In genomic region chr3:151859125-151859741, GRCh38 we compare ENCODE assay signal across 21 cellular contexts. TPM values are rescaled to one million over a fixed set of nuclear protein-coding genes. Genes with fewer than 3 reads are reported as not detected.
DNase-seq lines count a peak whose midpoint lies in the region; ATAC-seq and TF ChIP-seq lines count a peak whose summit lies in the region.
"Had no signal": no experiment of that assay in that cellular context is flagged by ENCODE, and none has a peak within 500 bp of the region (broad histone marks: within the 10 kb centered on the region; RNA-seq: fewer than 3 reads in every experiment).

No MANE protein-coding gene starts in this region.

- peaks cover 24% of the 10 kb centered on the region for H3K4me1 Mint-ChIP-seq in progenitor cell of endocrine pancreas (ENCODE audit: low read depth)
- no peaks in the 10 kb centered on the region for H3K4me1 Mint-ChIP-seq in T-helper 2 cell treated with Interferon-gamma antibody and Interleukin-4, amounts not matched to agents 5 μg/mL and 100 μg/mL, for 36 hours (ENCODE audit: low read depth)

- H3K9me3 Mint-ChIP-seq in progenitor cell of endocrine pancreas (ENCODE audit: low read depth): no peaks in the 10 kb centered on the region
- no peaks in the 10 kb centered on the region for H3K9me3 Mint-ChIP-seq in T-helper 2 cell treated with Interferon-gamma antibody and Interleukin-4, amounts not matched to agents 5 μg/mL and 100 μg/mL, for 36 hours

- intact Hi-C loops in right lobe of liver (cut with DNase I): no loop called here

- H3K27ac ChIP-seq in right lobe of liver: peak overlapping the region; percentile 22 to 72 (median 48)
- H3K27ac ChIP-seq: C4-2B, HL-60, RWPE1 had no signal

- TF ChIP-seq CTCF in right lobe of liver (IDR thresholded peaks at IDR 0.05) (no peak), progenitor cell of endocrine pancreas (IDR thresholded peaks at IDR 0.05; ENCODE audit: unreplicated experiment) (no peak), foreskin fibroblast (IDR thresholded peaks at IDR 0.05; ENCODE audit: low read depth, low read length) (no peak)

- no peak overlapping the region for H3K4me3 Mint-ChIP-seq in progenitor cell of endocrine pancreas (ENCODE audit: low read depth)
- no peak overlapping the region for H3K4me3 Mint-ChIP-seq in T-helper 2 cell treated with Interferon-gamma antibody and Interleukin-4, amounts not matched to agents 5 μg/mL and 100 μg/mL, for 36 hours

- no peaks in the 10 kb centered on the region for H3K27me3 Mint-ChIP-seq in progenitor cell of endocrine pancreas
- H3K27me3 Mint-ChIP-seq in T-helper 2 cell treated with Interferon-gamma antibody and Interleukin-4, amounts not matched to agents 5 μg/mL and 100 μg/mL, for 36 hours (ENCODE audit: low read depth): peaks cover 28% of the 10 kb centered on the region

- no peaks in the 10 kb centered on the region for H3K36me3 ChIP-seq in right lobe of liver
- H3K36me3 ChIP-seq: MG63 had no signal

- H3K4me1 ChIP-seq in right lobe of liver: peaks cover 0 to 20% (median 0%) of the 10 kb centered on the region in 4 donors

- H3K36me3 Mint-ChIP-seq in progenitor cell of endocrine pancreas (ENCODE audit: insufficient read depth): no peaks in the 10 kb centered on the region
- no peaks in the 10 kb centered on the region for H3K36me3 Mint-ChIP-seq in T-helper 2 cell treated with Interferon-gamma antibody and Interleukin-4, amounts not matched to agents 5 μg/mL and 100 μg/mL, for 36 hours (ENCODE audit: low read depth)

- peak overlapping the region; percentile 76 for H3K27ac Mint-ChIP-seq in progenitor cell of endocrine pancreas
- H3K27ac Mint-ChIP-seq in T-helper 2 cell treated with Interferon-gamma antibody and Interleukin-4, amounts not matched to agents 5 μg/mL and 100 μg/mL, for 36 hours: no peak overlapping the region

- ATAC-seq in right lobe of liver: peak; percentile 71 to 78 (median 74)

- WGBS in right lobe of liver (ENCODE audit: insufficient coverage, low coverage, low lambda C conversion rate, missing lambda C conversion rate): 46% methylated on average over 2 of the region's 2 CpGs

- no peak overlapping the region for H3K4me3 ChIP-seq in right lobe of liver
- no peak overlapping the region for H3K4me3 ChIP-seq in foreskin fibroblast (ENCODE audit: low read depth in 1 of 2, low read length in 2 of 2)
- H3K4me3 ChIP-seq: MG63 had no signal

- H3K27me3 ChIP-seq in right lobe of liver: no peaks in the 10 kb centered on the region
- H3K27me3 ChIP-seq: MG63 had no signal

- H3K9me3 ChIP-seq in right lobe of liver: no peaks in the 10 kb centered on the region
- H3K9me3 ChIP-seq: MG63 had no signal

- no peak for TF ChIP-seq POLR2A in right lobe of liver (IDR thresholded peaks at IDR 0.05)

- DNase-seq in NCI-H526 treated with DMSO at 0.1 percent for 48 hours (lab: John Stamatoyannopoulos, UW): peak; percentile 37
- DNase-seq in amniotic epithelial cell (ENCODE audit: low read depth): peak; percentile 39
- DNase-seq in right lobe of liver: no peak
- no peak for DNase-seq in progenitor cell of endocrine pancreas (ENCODE audit: low spot score, unreplicated experiment)
- DNase-seq in NCI-H2171 (lab: John Stamatoyannopoulos, UW): no peak
- no peak for DNase-seq in foreskin fibroblast
- DNase-seq in T-helper 2 cell treated with Interferon-gamma antibody and Interleukin-4, amounts not matched to agents 5 μg/mL and 100 μg/mL, for 36 hours (ENCODE audit: low spot score): no peak
- DNase-seq in activated T-cell treated with anti-CD3 and anti-CD28 coated beads for 4 hours: no peak
- DNase-seq: AML-193, GDM1, H7, Kasumi-1, MG63, NCI-H1048, NCI-H1436 treated with DMSO at 0.1 percent for 48 hours, NCI-H2029 treated with DMSO at 0.1 percent for 48 hours, NCI-H510A treated with DMSO at 0.1 percent for 48 hours, SW 1271 had no signal

RNA-seq across cellular contexts. Expression of gene SUCNR1, which starts 14.2 kb away (rescaled TPM):
- total RNA-seq in right lobe of liver (1 to 10 TPM; 1.7 to 3.2 (median 2.4) TPM), progenitor cell of endocrine pancreas (0.07 and 0.16 TPM in 2 replicates)
- total RNA-seq: H7 had no signal

RNA-seq across cellular contexts. Expression of gene AADAC, which starts 45.3 kb away (rescaled TPM):
- total RNA-seq in right lobe of liver (100 to 1,000 TPM; 160 to 275 (median 229) TPM), progenitor cell of endocrine pancreas (not detected in 2 replicates)
- total RNA-seq: H7 had no signal

Comparison
In these comparisons a context has a peak if more than half of its experiments do, and no peak if none do; other contexts are left out.
1. DNase-seq: peak in NCI-H526 treated with DMSO at 0.1 percent for 48 hours (single experiment) and amniotic epithelial cell (single experiment); none in right lobe of liver (0 of 3), progenitor cell of endocrine pancreas (single experiment), NCI-H2171 (single experiment), foreskin fibroblast (0 of 2), T-helper 2 cell treated with Interferon-gamma antibody and Interleukin-4, amounts not matched to agents 5 μg/mL and 100 μg/mL, for 36 hours (single experiment) and activated T-cell treated with anti-CD3 and anti-CD28 coated beads for 4 hours (single experiment).
2. RNA of gene AADAC, which starts 45.3 kb away (total RNA-seq): 160 to 275 TPM in right lobe of liver; not detected in progenitor cell of endocrine pancreas; every median in the first group is over 100 times any median in the second.